ENCODE assay signal across 8 cellular contexts in genomic region chr3:14947886-14948608, GRCh38. TPM values are rescaled to one million over a fixed set of nuclear protein-coding genes. Genes with fewer than 3 reads are reported as not detected.
DNase-seq lines count a peak whose midpoint lies in the region; ATAC-seq and TF ChIP-seq lines count a peak whose summit lies in the region.

No MANE protein-coding gene starts in this region.

- TF ChIP-seq CTCF in C4-2B (conservative IDR thresholded peaks at IDR 0.05) (no peak), left lung (IDR thresholded peaks at IDR 0.05) (no peak)

- H3K27ac ChIP-seq in C4-2B (peak overlapping the region; percentile 86), left lung (peak overlapping the region; percentile 97 to 99)

- H3K27me3 Mint-ChIP-seq in dendritic cell treated with granulocyte-macrophage colony-stimulating factor and Interleukin-4, amounts not matched to agents 40 ng/mL and 50 ng/mL, for 4 days = no peaks in the 10 kb centered on the region

- peak overlapping the region; percentile 100 for H3K4me3 Mint-ChIP-seq in dendritic cell treated with granulocyte-macrophage colony-stimulating factor and Interleukin-4, amounts not matched to agents 40 ng/mL and 50 ng/mL, for 4 days

- H3K36me3 ChIP-seq in left lung = peaks cover 0 to 26% of the 10 kb centered on the region in 2 donors

- H3K27ac Mint-ChIP-seq in dendritic cell treated with granulocyte-macrophage colony-stimulating factor and Interleukin-4, amounts not matched to agents 40 ng/mL and 50 ng/mL, for 4 days = peak overlapping the region; percentile 100

- DNase-seq in NCI-H748 (lab: John Stamatoyannopoulos, UW; ENCODE audit: unreplicated experiment) (peak; percentile 94), left lung (peak; percentile 98)
- DNase-seq in activated CD4-positive, alpha-beta T cell treated with anti-CD3 and anti-CD28 coated beads, Interleukin-2, amount 50 U/mL, for 24 hours (ENCODE audit: low read depth in 1 of 2, low spot score in 1 of 2) = peak; percentile 88 to 92
- DNase-seq in stimulated activated CD4-positive, alpha-beta T cell treated with anti-CD3 and anti-CD28 coated beads, Interleukin-2, amount 100 ng/mL, for 4 hours (ENCODE audit: low read depth) = peak; percentile 92

- H3K36me3 Mint-ChIP-seq in dendritic cell treated with granulocyte-macrophage colony-stimulating factor and Interleukin-4, amounts not matched to agents 40 ng/mL and 50 ng/mL, for 4 days (ENCODE audit: low read depth) = peaks cover 53% of the 10 kb centered on the region

- H3K4me1 ChIP-seq in left lung = peaks cover 16 to 39% of the 10 kb centered on the region in 2 donors

- H3K9me3 ChIP-seq in left lung = no peaks in the 10 kb centered on the region

- intact Hi-C loops in dendritic cell treated with granulocyte-macrophage colony-stimulating factor and Interleukin-4, amounts not matched to agents 40 ng/mL and 50 ng/mL, for 4 days (cut with micrococcal nuclease) = loop anchor here (2.0 to 5.0 kb wide), 3 partner anchors 117 to 826 kb away; partner anchors contain the start of genes CAPN7, CHCHD4 and MRPS25
- intact Hi-C loops in left lung (cut with DNase I) = no loop called here

- ATAC-seq in GM19395 (IDR thresholded peaks at IDR 0.05; ENCODE audit: unreplicated experiment) (peak; percentile 90), HG03558 (IDR thresholded peaks at IDR 0.05; ENCODE audit: extremely low read depth, unreplicated experiment) (peak; percentile 65), left lung (peak; percentile 97)

- H3K4me1 Mint-ChIP-seq in dendritic cell treated with granulocyte-macrophage colony-stimulating factor and Interleukin-4, amounts not matched to agents 40 ng/mL and 50 ng/mL, for 4 days (ENCODE audit: low read depth) = peaks cover 42% of the 10 kb centered on the region

- H3K9me3 Mint-ChIP-seq in dendritic cell treated with granulocyte-macrophage colony-stimulating factor and Interleukin-4, amounts not matched to agents 40 ng/mL and 50 ng/mL, for 4 days = no peaks in the 10 kb centered on the region

- H3K4me3 ChIP-seq in left lung = peak overlapping the region; percentile 81

- no peaks in the 10 kb centered on the region for H3K27me3 ChIP-seq in left lung

RNA-seq across cellular contexts. Expression of gene NR2C2, which starts 0.7 kb away (rescaled TPM):
- total RNA-seq in left lung = 10 to 100 TPM; 37.7 to 41.9 TPM

Comparison
In these comparisons a context has a peak if more than half of its experiments do, and no peak if none do; other contexts are left out.
1. Peak in every context shown above with its lines: DNase-seq, ATAC-seq, H3K4me3 ChIP-seq and H3K27ac ChIP-seq.